Comparison of ENCODE assay signal across 14 cellular contexts in genomic region chr10:125783957-125784356, GRCh38. TPM values are rescaled to one million over a fixed set of nuclear protein-coding genes. Genes with fewer than 3 reads are reported as not detected.
DNase-seq lines count a peak whose midpoint lies in the region; ATAC-seq lines count a peak whose summit lies in the region.
"Had no signal": no experiment of that assay in that cellular context is flagged by ENCODE, and none has a peak within 500 bp of the region (broad histone marks: within the 10 kb centered on the region; RNA-seq: fewer than 3 reads in every experiment).

No MANE protein-coding gene starts in this region.

- peaks cover 4% of the 10 kb centered on the region for H3K36me3 Mint-ChIP-seq in T-helper 2 cell treated with Interferon-gamma antibody and Interleukin-4, amounts not matched to agents 5 μg/mL and 100 μg/mL, for 36 hours (ENCODE audit: low read depth)
- H3K36me3 Mint-ChIP-seq: WTC11 had no signal

- no peaks in the 10 kb centered on the region; the same call in 1 of the 2 replicates for H3K4me1 ChIP-seq in SJCRH30

- ATAC-seq in GM18861 (IDR thresholded peaks at IDR 0.05; ENCODE audit: unreplicated experiment) (peak; percentile 71), GM21447 (IDR thresholded peaks at IDR 0.05; ENCODE audit: unreplicated experiment) (peak; percentile 87), HG03095 (IDR thresholded peaks at IDR 0.05; ENCODE audit: unreplicated experiment) (peak; percentile 89), esophagus mucosa (no peak)
- ATAC-seq: Panc1, WTC11 had no signal

- H3K27ac Mint-ChIP-seq in T-helper 2 cell treated with Interferon-gamma antibody and Interleukin-4, amounts not matched to agents 5 μg/mL and 100 μg/mL, for 36 hours = no peak overlapping the region
- H3K27ac Mint-ChIP-seq: activated naive CD4-positive, alpha-beta T cell treated with anti-CD3 and anti-CD28 coated beads for 36 hours; stimulated activated naive CD8-positive, alpha-beta T cell treated with anti-CD3 and anti-CD28 coated beads, Interleukin-15, Interleukin-2, amounts not matched to agents 100 ng/mL and 50 ng/mL, for 24 hours; WTC11 had no signal

- DNase-seq in SJCRH30 (peak; percentile 48 to 64), hypothalamus (lab: John Stamatoyannopoulos, UW) (no peak), Ammon's horn (ENCODE audit: low spot score) (no peak)
- no peak for DNase-seq in T-helper 2 cell treated with Interferon-gamma antibody and Interleukin-4, amounts not matched to agents 5 μg/mL and 100 μg/mL, for 36 hours (ENCODE audit: low spot score)
- DNase-seq: activated naive CD4-positive, alpha-beta T cell treated with anti-CD3 and anti-CD28 coated beads for 36 hours; NCI-H1048 had no signal

- no peak overlapping the region for H3K4me3 ChIP-seq in SJCRH30

- H3K4me1 Mint-ChIP-seq in T-helper 2 cell treated with Interferon-gamma antibody and Interleukin-4, amounts not matched to agents 5 μg/mL and 100 μg/mL, for 36 hours (ENCODE audit: low read depth) = peaks cover 11% of the 10 kb centered on the region
- H3K4me1 Mint-ChIP-seq: WTC11 had no signal

- no peaks in the 10 kb centered on the region for H3K9me3 ChIP-seq in SJCRH30 (replicated peaks)

- no peak overlapping the region for H3K4me3 Mint-ChIP-seq in T-helper 2 cell treated with Interferon-gamma antibody and Interleukin-4, amounts not matched to agents 5 μg/mL and 100 μg/mL, for 36 hours
- H3K4me3 Mint-ChIP-seq: activated naive CD4-positive, alpha-beta T cell treated with anti-CD3 and anti-CD28 coated beads for 36 hours; stimulated activated naive CD8-positive, alpha-beta T cell treated with anti-CD3 and anti-CD28 coated beads, Interleukin-15, Interleukin-2, amounts not matched to agents 100 ng/mL and 50 ng/mL, for 24 hours; WTC11 had no signal

- peak overlapping the region; percentile 25 for H3K27ac ChIP-seq in SJCRH30

- no peaks in the 10 kb centered on the region for H3K9me3 Mint-ChIP-seq in T-helper 2 cell treated with Interferon-gamma antibody and Interleukin-4, amounts not matched to agents 5 μg/mL and 100 μg/mL, for 36 hours
- H3K9me3 Mint-ChIP-seq: activated naive CD4-positive, alpha-beta T cell treated with anti-CD3 and anti-CD28 coated beads for 36 hours; stimulated activated naive CD8-positive, alpha-beta T cell treated with anti-CD3 and anti-CD28 coated beads, Interleukin-15, Interleukin-2, amounts not matched to agents 100 ng/mL and 50 ng/mL, for 24 hours had no signal

- no peaks in the 10 kb centered on the region for H3K27me3 ChIP-seq in SJCRH30

- H3K36me3 ChIP-seq in SJCRH30 = no peaks in the 10 kb centered on the region

- H3K27me3 Mint-ChIP-seq in T-helper 2 cell treated with Interferon-gamma antibody and Interleukin-4, amounts not matched to agents 5 μg/mL and 100 μg/mL, for 36 hours (ENCODE audit: low read depth) = no peaks in the 10 kb centered on the region
- H3K27me3 Mint-ChIP-seq: stimulated activated naive CD8-positive, alpha-beta T cell treated with anti-CD3 and anti-CD28 coated beads, Interleukin-15, Interleukin-2, amounts not matched to agents 100 ng/mL and 50 ng/mL, for 24 hours had no signal

RNA-seq across cellular contexts. Expression of gene MMP21, which starts 8.3 kb away (rescaled TPM):
- total RNA-seq in SJCRH30 (2014; rRNA removed; shearing (Covaris generic)) = 0.10 TPM in 1 of 2 replicates, not detected in the other
- total RNA-seq in esophagus mucosa = 0.08 TPM
- total RNA-seq: activated naive CD4-positive, alpha-beta T cell treated with anti-CD3 and anti-CD28 coated beads for 36 hours; H1; WTC11 had no signal

RNA-seq across cellular contexts. Expression of gene UROS, which starts 39.1 kb away (rescaled TPM):
- total RNA-seq in SJCRH30 (2014; rRNA removed; shearing (Covaris generic)) = 40.3 and 41.0 TPM in 2 replicates
- total RNA-seq in esophagus mucosa = 31.6 TPM

RNA-seq across cellular contexts. Expression of gene BCCIP, which starts 39.4 kb away (rescaled TPM):
- total RNA-seq in SJCRH30 (2014; rRNA removed; shearing (Covaris generic)) = 151 and 175 TPM in 2 replicates
- 35.4 TPM for total RNA-seq in esophagus mucosa

Comparison
In these comparisons a context has a peak if more than half of its experiments do, and no peak if none do; other contexts are left out.
1. DNase-seq: peak in SJCRH30 (2 of 2); none in T-helper 2 cell treated with Interferon-gamma antibody and Interleukin-4, amounts not matched to agents 5 μg/mL and 100 μg/mL, for 36 hours (single experiment), hypothalamus (0 of 51) and Ammon's horn (single experiment).